ENCODE assay signal across 1 cellular context in the genomic region with DNA sequence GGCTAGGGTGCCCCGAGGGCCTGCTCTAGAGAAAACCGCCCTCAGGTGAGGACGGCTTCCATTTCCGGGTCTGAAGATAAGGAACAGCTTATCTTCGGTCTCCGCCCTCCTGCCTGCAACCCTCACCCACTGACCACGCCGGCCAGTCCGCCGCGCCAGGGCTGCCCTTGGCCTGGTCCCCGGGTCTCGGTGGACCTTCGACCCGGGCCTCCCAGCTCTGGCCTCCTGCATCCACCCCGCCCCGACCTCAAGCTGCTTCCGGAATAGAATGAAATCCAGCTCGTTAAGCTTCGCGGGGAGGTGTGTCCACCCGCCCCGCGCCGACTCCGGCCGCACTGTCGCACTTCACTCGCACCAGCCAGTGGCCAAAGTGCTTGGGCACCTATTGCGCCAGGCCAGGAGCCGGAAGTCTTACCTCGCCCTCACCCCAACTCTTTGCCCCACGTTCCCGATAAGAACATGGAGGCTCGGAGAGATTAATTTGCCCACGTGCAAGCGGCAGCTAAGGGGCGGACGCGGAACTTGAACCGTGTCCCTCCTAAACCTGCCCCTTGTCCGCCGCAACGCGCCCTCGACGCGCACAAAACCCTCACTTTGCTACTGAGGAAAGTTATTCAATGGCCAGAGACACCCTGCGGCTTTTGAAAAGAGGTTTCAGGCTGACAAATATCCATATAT.
TF ChIP-seq lines count a peak whose summit lies in the region.

No MANE protein-coding gene starts in this region.

TF ChIP-seq in K562, 482 proteins besides CTCF, POLR2A, EP300 and RAD21 (continued from another document and continues in another):
- TF ChIP-seq, protein P1, sequence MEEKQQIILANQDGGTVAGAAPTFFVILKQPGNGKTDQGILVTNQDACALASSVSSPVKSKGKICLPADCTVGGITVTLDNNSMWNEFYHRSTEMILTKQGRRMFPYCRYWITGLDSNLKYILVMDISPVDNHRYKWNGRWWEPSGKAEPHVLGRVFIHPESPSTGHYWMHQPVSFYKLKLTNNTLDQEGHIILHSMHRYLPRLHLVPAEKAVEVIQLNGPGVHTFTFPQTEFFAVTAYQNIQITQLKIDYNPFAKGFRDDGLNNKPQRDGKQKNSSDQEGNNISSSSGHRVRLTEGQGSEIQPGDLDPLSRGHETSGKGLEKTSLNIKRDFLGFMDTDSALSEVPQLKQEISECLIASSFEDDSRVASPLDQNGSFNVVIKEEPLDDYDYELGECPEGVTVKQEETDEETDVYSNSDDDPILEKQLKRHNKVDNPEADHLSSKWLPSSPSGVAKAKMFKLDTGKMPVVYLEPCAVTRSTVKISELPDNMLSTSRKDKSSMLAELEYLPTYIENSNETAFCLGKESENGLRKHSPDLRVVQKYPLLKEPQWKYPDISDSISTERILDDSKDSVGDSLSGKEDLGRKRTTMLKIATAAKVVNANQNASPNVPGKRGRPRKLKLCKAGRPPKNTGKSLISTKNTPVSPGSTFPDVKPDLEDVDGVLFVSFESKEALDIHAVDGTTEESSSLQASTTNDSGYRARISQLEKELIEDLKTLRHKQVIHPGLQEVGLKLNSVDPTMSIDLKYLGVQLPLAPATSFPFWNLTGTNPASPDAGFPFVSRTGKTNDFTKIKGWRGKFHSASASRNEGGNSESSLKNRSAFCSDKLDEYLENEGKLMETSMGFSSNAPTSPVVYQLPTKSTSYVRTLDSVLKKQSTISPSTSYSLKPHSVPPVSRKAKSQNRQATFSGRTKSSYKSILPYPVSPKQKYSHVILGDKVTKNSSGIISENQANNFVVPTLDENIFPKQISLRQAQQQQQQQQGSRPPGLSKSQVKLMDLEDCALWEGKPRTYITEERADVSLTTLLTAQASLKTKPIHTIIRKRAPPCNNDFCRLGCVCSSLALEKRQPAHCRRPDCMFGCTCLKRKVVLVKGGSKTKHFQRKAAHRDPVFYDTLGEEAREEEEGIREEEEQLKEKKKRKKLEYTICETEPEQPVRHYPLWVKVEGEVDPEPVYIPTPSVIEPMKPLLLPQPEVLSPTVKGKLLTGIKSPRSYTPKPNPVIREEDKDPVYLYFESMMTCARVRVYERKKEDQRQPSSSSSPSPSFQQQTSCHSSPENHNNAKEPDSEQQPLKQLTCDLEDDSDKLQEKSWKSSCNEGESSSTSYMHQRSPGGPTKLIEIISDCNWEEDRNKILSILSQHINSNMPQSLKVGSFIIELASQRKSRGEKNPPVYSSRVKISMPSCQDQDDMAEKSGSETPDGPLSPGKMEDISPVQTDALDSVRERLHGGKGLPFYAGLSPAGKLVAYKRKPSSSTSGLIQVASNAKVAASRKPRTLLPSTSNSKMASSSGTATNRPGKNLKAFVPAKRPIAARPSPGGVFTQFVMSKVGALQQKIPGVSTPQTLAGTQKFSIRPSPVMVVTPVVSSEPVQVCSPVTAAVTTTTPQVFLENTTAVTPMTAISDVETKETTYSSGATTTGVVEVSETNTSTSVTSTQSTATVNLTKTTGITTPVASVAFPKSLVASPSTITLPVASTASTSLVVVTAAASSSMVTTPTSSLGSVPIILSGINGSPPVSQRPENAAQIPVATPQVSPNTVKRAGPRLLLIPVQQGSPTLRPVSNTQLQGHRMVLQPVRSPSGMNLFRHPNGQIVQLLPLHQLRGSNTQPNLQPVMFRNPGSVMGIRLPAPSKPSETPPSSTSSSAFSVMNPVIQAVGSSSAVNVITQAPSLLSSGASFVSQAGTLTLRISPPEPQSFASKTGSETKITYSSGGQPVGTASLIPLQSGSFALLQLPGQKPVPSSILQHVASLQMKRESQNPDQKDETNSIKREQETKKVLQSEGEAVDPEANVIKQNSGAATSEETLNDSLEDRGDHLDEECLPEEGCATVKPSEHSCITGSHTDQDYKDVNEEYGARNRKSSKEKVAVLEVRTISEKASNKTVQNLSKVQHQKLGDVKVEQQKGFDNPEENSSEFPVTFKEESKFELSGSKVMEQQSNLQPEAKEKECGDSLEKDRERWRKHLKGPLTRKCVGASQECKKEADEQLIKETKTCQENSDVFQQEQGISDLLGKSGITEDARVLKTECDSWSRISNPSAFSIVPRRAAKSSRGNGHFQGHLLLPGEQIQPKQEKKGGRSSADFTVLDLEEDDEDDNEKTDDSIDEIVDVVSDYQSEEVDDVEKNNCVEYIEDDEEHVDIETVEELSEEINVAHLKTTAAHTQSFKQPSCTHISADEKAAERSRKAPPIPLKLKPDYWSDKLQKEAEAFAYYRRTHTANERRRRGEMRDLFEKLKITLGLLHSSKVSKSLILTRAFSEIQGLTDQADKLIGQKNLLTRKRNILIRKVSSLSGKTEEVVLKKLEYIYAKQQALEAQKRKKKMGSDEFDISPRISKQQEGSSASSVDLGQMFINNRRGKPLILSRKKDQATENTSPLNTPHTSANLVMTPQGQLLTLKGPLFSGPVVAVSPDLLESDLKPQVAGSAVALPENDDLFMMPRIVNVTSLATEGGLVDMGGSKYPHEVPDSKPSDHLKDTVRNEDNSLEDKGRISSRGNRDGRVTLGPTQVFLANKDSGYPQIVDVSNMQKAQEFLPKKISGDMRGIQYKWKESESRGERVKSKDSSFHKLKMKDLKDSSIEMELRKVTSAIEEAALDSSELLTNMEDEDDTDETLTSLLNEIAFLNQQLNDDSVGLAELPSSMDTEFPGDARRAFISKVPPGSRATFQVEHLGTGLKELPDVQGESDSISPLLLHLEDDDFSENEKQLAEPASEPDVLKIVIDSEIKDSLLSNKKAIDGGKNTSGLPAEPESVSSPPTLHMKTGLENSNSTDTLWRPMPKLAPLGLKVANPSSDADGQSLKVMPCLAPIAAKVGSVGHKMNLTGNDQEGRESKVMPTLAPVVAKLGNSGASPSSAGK (IDR thresholded peaks at IDR 0.05): peak; percentile 87
- peak; percentile 24; the same call in 1 of the 2 replicates for TF ChIP-seq ELF2 (CRISPR knock-in tag; IDR thresholded peaks at IDR 0.05)
- peak; percentile 81 to 85 for TF ChIP-seq NRF1 (conservative IDR thresholded peaks at IDR 0.05 in 1 of 2, IDR thresholded peaks at IDR 0.05 in 1 of 2)
- peak; percentile 48; the same call in 1 of the 2 replicates for TF ChIP-seq CTBP1 (IDR thresholded peaks at IDR 0.05; ENCODE audit: borderline replicate concordance)
- TF ChIP-seq, protein P2, sequence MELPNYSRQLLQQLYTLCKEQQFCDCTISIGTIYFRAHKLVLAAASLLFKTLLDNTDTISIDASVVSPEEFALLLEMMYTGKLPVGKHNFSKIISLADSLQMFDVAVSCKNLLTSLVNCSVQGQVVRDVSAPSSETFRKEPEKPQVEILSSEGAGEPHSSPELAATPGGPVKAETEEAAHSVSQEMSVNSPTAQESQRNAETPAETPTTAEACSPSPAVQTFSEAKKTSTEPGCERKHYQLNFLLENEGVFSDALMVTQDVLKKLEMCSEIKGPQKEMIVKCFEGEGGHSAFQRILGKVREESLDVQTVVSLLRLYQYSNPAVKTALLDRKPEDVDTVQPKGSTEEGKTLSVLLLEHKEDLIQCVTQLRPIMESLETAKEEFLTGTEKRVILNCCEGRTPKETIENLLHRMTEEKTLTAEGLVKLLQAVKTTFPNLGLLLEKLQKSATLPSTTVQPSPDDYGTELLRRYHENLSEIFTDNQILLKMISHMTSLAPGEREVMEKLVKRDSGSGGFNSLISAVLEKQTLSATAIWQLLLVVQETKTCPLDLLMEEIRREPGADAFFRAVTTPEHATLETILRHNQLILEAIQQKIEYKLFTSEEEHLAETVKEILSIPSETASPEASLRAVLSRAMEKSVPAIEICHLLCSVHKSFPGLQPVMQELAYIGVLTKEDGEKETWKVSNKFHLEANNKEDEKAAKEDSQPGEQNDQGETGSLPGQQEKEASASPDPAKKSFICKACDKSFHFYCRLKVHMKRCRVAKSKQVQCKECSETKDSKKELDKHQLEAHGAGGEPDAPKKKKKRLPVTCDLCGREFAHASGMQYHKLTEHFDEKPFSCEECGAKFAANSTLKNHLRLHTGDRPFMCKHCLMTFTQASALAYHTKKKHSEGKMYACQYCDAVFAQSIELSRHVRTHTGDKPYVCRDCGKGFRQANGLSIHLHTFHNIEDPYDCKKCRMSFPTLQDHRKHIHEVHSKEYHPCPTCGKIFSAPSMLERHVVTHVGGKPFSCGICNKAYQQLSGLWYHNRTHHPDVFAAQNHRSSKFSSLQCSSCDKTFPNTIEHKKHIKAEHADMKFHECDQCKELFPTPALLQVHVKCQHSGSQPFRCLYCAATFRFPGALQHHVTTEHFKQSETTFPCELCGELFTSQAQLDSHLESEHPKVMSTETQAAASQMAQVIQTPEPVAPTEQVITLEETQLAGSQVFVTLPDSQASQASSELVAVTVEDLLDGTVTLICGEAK (IDR thresholded peaks at IDR 0.05): 0 out of 2 replicates have a peak, but pooled peaks have one; percentile 31
- TF ChIP-seq, protein P2 (CRISPR knock-in tag; IDR thresholded peaks at IDR 0.05): no peak
- TF ChIP-seq MYC (IDR thresholded peaks at IDR 0.05; ENCODE audit: low read depth, low read length): peak; percentile 40; the same call in 1 of the 2 replicates
- no peak for TF ChIP-seq MYC (CRISPR knock-in tag; IDR thresholded peaks at IDR 0.05; ENCODE audit: borderline replicate concordance, low read depth)
- TF ChIP-seq, protein P3, sequence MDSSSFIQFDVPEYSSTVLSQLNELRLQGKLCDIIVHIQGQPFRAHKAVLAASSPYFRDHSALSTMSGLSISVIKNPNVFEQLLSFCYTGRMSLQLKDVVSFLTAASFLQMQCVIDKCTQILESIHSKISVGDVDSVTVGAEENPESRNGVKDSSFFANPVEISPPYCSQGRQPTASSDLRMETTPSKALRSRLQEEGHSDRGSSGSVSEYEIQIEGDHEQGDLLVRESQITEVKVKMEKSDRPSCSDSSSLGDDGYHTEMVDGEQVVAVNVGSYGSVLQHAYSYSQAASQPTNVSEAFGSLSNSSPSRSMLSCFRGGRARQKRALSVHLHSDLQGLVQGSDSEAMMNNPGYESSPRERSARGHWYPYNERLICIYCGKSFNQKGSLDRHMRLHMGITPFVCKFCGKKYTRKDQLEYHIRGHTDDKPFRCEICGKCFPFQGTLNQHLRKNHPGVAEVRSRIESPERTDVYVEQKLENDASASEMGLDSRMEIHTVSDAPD (CRISPR knock-in tag; IDR thresholded peaks at IDR 0.05): no peak
- TF ChIP-seq SMAD4 (CRISPR knock-in tag; conservative IDR thresholded peaks at IDR 0.05): peak; percentile 66; the same call in 1 of the 2 replicates
- no peak for TF ChIP-seq DDX20 (tag; IDR thresholded peaks at IDR 0.05; ENCODE audit: low read depth)
- TF ChIP-seq HNRNPL (IDR thresholded peaks at IDR 0.05; ENCODE audit: low read depth, low read length): 0 out of 2 replicates have a peak, but pooled peaks have one; percentile 30
- TF ChIP-seq ZNF121 (CRISPR knock-in tag; conservative IDR thresholded peaks at IDR 0.05): no peak
- no peak for TF ChIP-seq TRIM24 (IDR thresholded peaks at IDR 0.05)
- peak; percentile 11; the same call in 1 of the 2 replicates for TF ChIP-seq NR2C1 (IDR thresholded peaks at IDR 0.05)
- TF ChIP-seq NR2C1 (tag; IDR thresholded peaks at IDR 0.05): peak; percentile 43; the same call in 1 of the 2 replicates
- TF ChIP-seq ETV5 (CRISPR knock-in tag; IDR thresholded peaks at IDR 0.05; ENCODE audit: low read depth): peak; percentile 60; the same call in 1 of the 2 replicates
- TF ChIP-seq, protein P4, sequence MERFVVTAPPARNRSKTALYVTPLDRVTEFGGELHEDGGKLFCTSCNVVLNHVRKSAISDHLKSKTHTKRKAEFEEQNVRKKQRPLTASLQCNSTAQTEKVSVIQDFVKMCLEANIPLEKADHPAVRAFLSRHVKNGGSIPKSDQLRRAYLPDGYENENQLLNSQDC (CRISPR knock-in tag; IDR thresholded peaks at IDR 0.05): no peak
- TF ChIP-seq ZEB2 (IDR thresholded peaks at IDR 0.05): no peak
- TF ChIP-seq, protein P5, sequence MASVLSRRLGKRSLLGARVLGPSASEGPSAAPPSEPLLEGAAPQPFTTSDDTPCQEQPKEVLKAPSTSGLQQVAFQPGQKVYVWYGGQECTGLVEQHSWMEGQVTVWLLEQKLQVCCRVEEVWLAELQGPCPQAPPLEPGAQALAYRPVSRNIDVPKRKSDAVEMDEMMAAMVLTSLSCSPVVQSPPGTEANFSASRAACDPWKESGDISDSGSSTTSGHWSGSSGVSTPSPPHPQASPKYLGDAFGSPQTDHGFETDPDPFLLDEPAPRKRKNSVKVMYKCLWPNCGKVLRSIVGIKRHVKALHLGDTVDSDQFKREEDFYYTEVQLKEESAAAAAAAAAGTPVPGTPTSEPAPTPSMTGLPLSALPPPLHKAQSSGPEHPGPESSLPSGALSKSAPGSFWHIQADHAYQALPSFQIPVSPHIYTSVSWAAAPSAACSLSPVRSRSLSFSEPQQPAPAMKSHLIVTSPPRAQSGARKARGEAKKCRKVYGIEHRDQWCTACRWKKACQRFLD (CRISPR knock-in tag; IDR thresholded peaks at IDR 0.05): no peak
- 0 out of 4 replicates have a peak, but pooled peaks of 1 of the 2 experiments have one; percentile 32 for TF ChIP-seq RCOR1 (IDR thresholded peaks at IDR 0.05; ENCODE audit: borderline replicate concordance in 1 of 2, low read depth in 2 of 2, low read length in 2 of 2)
- TF ChIP-seq NR2C2 (CRISPR knock-in tag; IDR thresholded peaks at IDR 0.05): no peak
- peak; percentile 81 for TF ChIP-seq NR2C2 (tag; IDR thresholded peaks at IDR 0.05)
- TF ChIP-seq LCOR (CRISPR knock-in tag; IDR thresholded peaks at IDR 0.05): peak; percentile 55; the same call in 1 of the 2 replicates
- peak; percentile 67 for TF ChIP-seq CXXC5 (CRISPR knock-in tag; IDR thresholded peaks at IDR 0.05)
- no peak for TF ChIP-seq RBM34 (IDR thresholded peaks at IDR 0.05; ENCODE audit: borderline replicate concordance, insufficient read depth, low read length)
